8 cellular contexts compared by ENCODE assay signal in the genomic region with DNA sequence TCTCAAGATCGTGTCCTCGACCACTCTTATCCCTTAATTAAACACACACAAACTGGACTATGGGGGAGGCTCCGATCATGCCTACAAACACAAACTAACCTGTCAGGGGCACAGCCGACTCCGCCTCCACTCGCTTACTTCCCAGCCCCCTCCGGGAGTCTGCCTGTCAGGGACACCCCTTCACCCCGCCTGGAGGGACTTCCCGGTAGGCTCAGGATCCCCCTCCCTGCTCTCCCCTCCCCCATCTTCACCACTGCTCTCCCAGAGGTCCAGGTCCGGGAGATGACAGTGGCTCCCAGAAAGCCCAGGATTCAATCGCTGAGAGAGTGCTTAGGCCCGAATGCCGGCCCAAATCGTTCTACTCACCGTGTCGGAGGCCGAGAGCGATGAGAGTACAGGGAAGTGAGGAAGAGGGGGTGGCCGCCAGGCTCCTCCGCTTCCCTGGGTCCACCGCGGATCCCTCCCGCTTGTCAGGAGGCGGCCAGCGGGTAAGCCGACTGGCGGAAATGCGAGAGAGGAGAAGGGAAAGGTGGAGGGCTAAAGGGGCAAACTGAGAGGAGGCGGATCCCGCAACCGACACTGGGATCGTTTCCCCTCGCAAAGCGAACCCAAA. TPM values are rescaled to one million over a fixed set of nuclear protein-coding genes. Genes with fewer than 3 reads are reported as not detected.
DNase-seq lines count a peak whose midpoint lies in the region; ATAC-seq and TF ChIP-seq lines count a peak whose summit lies in the region.
"Not testable (repeated sequence)": the region's sequence is repeated elsewhere in the genome, so short reads cannot be mapped to it uniquely, and the experiment has no call there.

No MANE protein-coding gene starts in this region.

- not testable (repeated sequence) for H3K9me3 ChIP-seq in mammary epithelial cell (replicated peaks; ENCODE audit: insufficient read depth, low read length); testis

- not testable (repeated sequence) for BruUV-seq in mammary epithelial cell (replicated peaks; lab: Mats Ljungman, UMichigan)

- peaks cover 16% of the 10 kb centered on the region; the same call in 1 of the 2 replicates for H3K36me3 ChIP-seq in GM23338 (ENCODE audit: insufficient read depth)
- not testable (repeated sequence) for H3K36me3 ChIP-seq in mammary epithelial cell (ENCODE audit: insufficient read depth, low read length); testis (ENCODE audit: low read depth, missing control alignments)

- H3K27ac Mint-ChIP-seq in GM23338 (peak overlapping the region; percentile 95), nephron (peak overlapping the region; percentile 97 to 100 (median 99))
- H3K27ac Mint-ChIP-seq in T-helper 2 cell treated with Interferon-gamma antibody and Interleukin-4, amounts not matched to agents 5 μg/mL and 100 μg/mL, for 36 hours, result peak overlapping the region; percentile 98

- H3K4me3 ChIP-seq in GM12864 (ENCODE audit: low read depth, low read length), result peak overlapping the region; percentile 68
- H3K4me3 ChIP-seq in GM23338, result peak overlapping the region; percentile 99
- peak overlapping the region; percentile 56 to 100 (median 87) for H3K4me3 ChIP-seq in mammary epithelial cell (replicated peaks in 1 of 3; ENCODE audit: insufficient read depth in 1 of 3, low read depth in 2 of 3, low read length in 3 of 3)
- peak overlapping the region; percentile 96 to 100 for H3K4me3 ChIP-seq in testis

- in situ Hi-C loops in mammary epithelial cell (cut with MboI; ENCODE audit: low sequenced_read_pairs in 2 of 2), result not testable (repeated sequence)

- H3K4me1 Mint-ChIP-seq in GM23338 (peaks cover 22% of the 10 kb centered on the region), nephron (peaks cover 41% of the 10 kb centered on the region)
- H3K4me1 Mint-ChIP-seq in T-helper 2 cell treated with Interferon-gamma antibody and Interleukin-4, amounts not matched to agents 5 μg/mL and 100 μg/mL, for 36 hours (ENCODE audit: low read depth), result peaks cover 50% of the 10 kb centered on the region

- H3K27me3 Mint-ChIP-seq in GM23338 (ENCODE audit: insufficient read depth, low read depth, poor library complexity); T-helper 2 cell treated with Interferon-gamma antibody and Interleukin-4, amounts not matched to agents 5 μg/mL and 100 μg/mL, for 36 hours (ENCODE audit: low read depth); nephron (ENCODE audit: low read depth): not testable (repeated sequence)

- not testable (repeated sequence) for H3K9me2 ChIP-seq in GM23338 (ENCODE audit: insufficient read depth)

- peak overlapping the region; percentile 98 for H3K4me3 Mint-ChIP-seq in GM23338
- H3K4me3 Mint-ChIP-seq in T-helper 2 cell treated with Interferon-gamma antibody and Interleukin-4, amounts not matched to agents 5 μg/mL and 100 μg/mL, for 36 hours, result peak overlapping the region; percentile 98
- H3K4me3 Mint-ChIP-seq in nephron, result peak overlapping the region; percentile 98 to 99 (median 99)

- peak; percentile 52 for ATAC-seq in GM23338
- peak; percentile 51 to 54 for ATAC-seq in left cardiac atrium

- peaks cover 88% of the 10 kb centered on the region for H3K79me2 ChIP-seq in GM23338 (replicated peaks; ENCODE audit: insufficient read depth)
- peaks cover 93% of the 10 kb centered on the region for H3K79me2 ChIP-seq in mammary epithelial cell (ENCODE audit: insufficient read depth, low read length)

- peak overlapping the region; percentile 87; the same call in 1 of the 2 replicates for H3K27ac ChIP-seq in GM23338 (ENCODE audit: low read depth)
- peak overlapping the region; percentile 83 for H3K27ac ChIP-seq in mammary epithelial cell (ENCODE audit: insufficient read depth, low read depth, low read length)
- peak overlapping the region; percentile 98 to 99 for H3K27ac ChIP-seq in testis

- not testable (repeated sequence) for H3K27me3 ChIP-seq in GM23338 (ENCODE audit: insufficient read depth); mammary epithelial cell (ENCODE audit: insufficient read depth, low read length); testis

- H3K36me3 Mint-ChIP-seq in GM23338 (ENCODE audit: low read depth), result peaks cover 42% of the 10 kb centered on the region
- peaks cover 44% of the 10 kb centered on the region for H3K36me3 Mint-ChIP-seq in T-helper 2 cell treated with Interferon-gamma antibody and Interleukin-4, amounts not matched to agents 5 μg/mL and 100 μg/mL, for 36 hours (ENCODE audit: low read depth)
- peaks cover 34% of the 10 kb centered on the region for H3K36me3 Mint-ChIP-seq in nephron (ENCODE audit: low read depth)

- intact Hi-C loops in mammary epithelial cell (cut with micrococcal nuclease), result loop anchor here (2.0 to 5.0 kb wide), 2 partner anchors 37 to 39 kb away; no protein-coding TSS in a partner anchor
- intact Hi-C loops in left cardiac atrium (cut with DNase I); testis (cut with DNase I; ENCODE audit: low total_unique reads): not testable (repeated sequence)

- TF ChIP-seq CTCF in GM12864 (IDR thresholded peaks at IDR 0.05; ENCODE audit: low read depth, low read length, missing control alignments); GM23338 (conservative IDR thresholded peaks at IDR 0.05; ENCODE audit: low read depth in 2 of 2); mammary epithelial cell (conservative IDR thresholded peaks at IDR 0.05 in 1 of 2, IDR thresholded peaks at IDR 0.05 in 1 of 2; ENCODE audit: extremely low read depth in 1 of 2, insufficient read depth in 1 of 2, low read depth in 1 of 2, low read length in 2 of 2); nephron (IDR thresholded peaks at IDR 0.05; ENCODE audit: unreplicated experiment in 3 of 3); testis (IDR thresholded peaks at IDR 0.05): not testable (repeated sequence)

- CTCF ChIA-PET in mammary epithelial cell (lab: Charles Lee; ENCODE audit: low non-redundant PET), result not testable (repeated sequence)

- DNase-seq in GM12864 (ENCODE audit: low read depth); T-helper 2 cell treated with Interferon-gamma antibody and Interleukin-4, amounts not matched to agents 5 μg/mL and 100 μg/mL, for 36 hours (ENCODE audit: low spot score); mammary epithelial cell; left cardiac atrium: not testable (repeated sequence)
- DNase-seq in GM23338 (ENCODE audit: low spot score) (peak; percentile 75), HT-29 (ENCODE audit: low spot score) (peak; percentile 29), testis (peak; percentile 47)

- H3K9me3 Mint-ChIP-seq in GM23338, result peaks cover 11% of the 10 kb centered on the region; the same call in 2 of the 3 replicates
- H3K9me3 Mint-ChIP-seq in T-helper 2 cell treated with Interferon-gamma antibody and Interleukin-4, amounts not matched to agents 5 μg/mL and 100 μg/mL, for 36 hours; nephron: not testable (repeated sequence)

- peaks cover 45% of the 10 kb centered on the region for H4K20me1 ChIP-seq in GM23338 (replicated peaks; ENCODE audit: insufficient read depth)
- not testable (repeated sequence) for H4K20me1 ChIP-seq in mammary epithelial cell (ENCODE audit: insufficient read depth, low read length)

- H2AFZ ChIP-seq in GM23338, result peak overlapping the region; percentile 80
- H2AFZ ChIP-seq in mammary epithelial cell (ENCODE audit: low read depth, low read length), result peak overlapping the region; percentile 92

- H3K4me2 ChIP-seq in GM23338, result peak overlapping the region; percentile 96
- H3K4me2 ChIP-seq in mammary epithelial cell (ENCODE audit: insufficient read depth, low read depth, low read length), result peak overlapping the region; percentile 34

- TF ChIP-seq POLR2A in testis (IDR thresholded peaks at IDR 0.05), result not testable (repeated sequence)

- H3K4me1 ChIP-seq in GM23338 (ENCODE audit: insufficient read depth), result peaks cover 12% of the 10 kb centered on the region; the same call in 1 of the 2 replicates
- H3K4me1 ChIP-seq in mammary epithelial cell (ENCODE audit: insufficient read depth, low read length), result peaks cover 15% of the 10 kb centered on the region
- H3K4me1 ChIP-seq in testis, result peaks cover 23% of the 10 kb centered on the region

- dilution Hi-C loops in mammary epithelial cell (cut with HindIII; ENCODE audit: low sequenced_read_pairs), result not testable (repeated sequence)

- WGBS in mammary epithelial cell (ENCODE audit: low coverage, missing lambda C conversion rate), result 1% methylated on average over 17 of the region's 34 CpGs
- WGBS in testis, 2 donors, result 1% methylated on average over 23 to 27 of the region's 34 CpGs

- peak overlapping the region; percentile 82 for H3K9ac ChIP-seq in mammary epithelial cell (ENCODE audit: insufficient read depth, low read length)

- H3F3A ChIP-seq in GM23338 (replicated peaks; ENCODE audit: low read depth), result peaks cover 16% of the 10 kb centered on the region; the same call in 1 of the 2 replicates

RNA-seq across cellular contexts. Expression of gene YY1AP1, which starts 0.8 kb away (rescaled TPM):
- 46.4 and 66.5 TPM in 2 replicates for total RNA-seq in GM23338 (2014; rRNA removed; shearing (Covaris generic))
- polyA plus RNA-seq in GM23338 (2016; fragmentation: Nextera tagmentation; extraction: Ambion mirVana) (18.8 and 21.2 TPM in 2 replicates), mammary epithelial cell (61.3 TPM), testis (ENCODE audit: insufficient read depth, low read depth, low replicate concordance) (205 TPM)
- total RNA-seq in HT-29 (2014; rRNA removed; shearing (Covaris generic)), result 24.6 and 24.8 TPM in 2 replicates
- total RNA-seq in mammary epithelial cell (10 to 100 TPM; 40.2 to 46.8 TPM), left cardiac atrium (10 to 100 TPM; 47.5 to 63.7 TPM), testis (100 to 1,000 TPM; 171 to 219 TPM)
- 65.2 TPM for polyA minus RNA-seq in mammary epithelial cell

RNA-seq across cellular contexts. Expression of gene DAP3, which starts 1.1 kb away (rescaled TPM):
- 56.0 and 90.1 TPM in 2 replicates for total RNA-seq in GM23338 (2014; rRNA removed; shearing (Covaris generic))
- 88.9 and 89.8 TPM in 2 replicates for polyA plus RNA-seq in GM23338 (2016; fragmentation: Nextera tagmentation; extraction: Ambion mirVana)
- 58.5 and 77.3 TPM in 2 replicates for total RNA-seq in HT-29 (2014; rRNA removed; shearing (Covaris generic))
- 100 to 1,000 TPM in 1 of 2 donors, 10 to 100 TPM in 1; 93.9 to 132 TPM for total RNA-seq in mammary epithelial cell
- polyA plus RNA-seq in mammary epithelial cell, result 129 TPM
- 63.7 TPM for polyA minus RNA-seq in mammary epithelial cell
- 10 to 100 TPM; 85.1 to 96.0 TPM for total RNA-seq in left cardiac atrium
- 100 to 1,000 TPM; 277 to 286 TPM for total RNA-seq in testis
- 121 TPM for polyA plus RNA-seq in testis (ENCODE audit: insufficient read depth, low read depth, low replicate concordance)
